ENCODE assay signal across 1 cellular context in the genomic region with DNA sequence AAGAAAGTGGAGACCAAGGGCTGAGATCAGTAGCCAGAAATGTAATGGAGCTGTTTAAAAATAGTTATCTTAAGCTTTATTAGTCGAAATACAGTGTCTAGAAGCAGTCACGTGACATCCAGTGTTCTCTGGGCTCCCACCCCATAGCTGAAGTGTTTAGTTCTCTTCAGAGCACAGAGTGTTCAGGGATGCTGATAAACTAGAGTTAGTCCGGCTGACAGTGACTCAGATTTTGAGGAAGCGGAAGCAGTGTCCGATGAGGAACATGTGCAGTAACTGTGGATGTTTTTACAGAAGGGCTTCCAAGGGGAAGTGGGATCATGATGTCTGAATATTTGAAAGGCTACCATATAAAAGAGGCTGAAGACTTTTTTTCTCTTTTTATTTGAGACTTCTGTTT.
A peak's percentile ranks its signal among the peaks of the same experiment; 100 is the strongest.
TF ChIP-seq lines count a peak whose summit lies in the region.

No MANE protein-coding gene starts in this region.

TF ChIP-seq in K562, 482 proteins besides CTCF, POLR2A, EP300 and RAD21 (continued from another document and continues in another):
- TF ChIP-seq HDAC1 (IDR thresholded peaks at IDR 0.05) = 0 out of 4 replicates have a peak, but pooled peaks of 1 of the 2 experiments have one; percentile 31
- TF ChIP-seq NR2C1 (IDR thresholded peaks at IDR 0.05) = peak; percentile 52
- no peak for TF ChIP-seq NR2C1 (tag; IDR thresholded peaks at IDR 0.05)
- TF ChIP-seq, protein P1, sequence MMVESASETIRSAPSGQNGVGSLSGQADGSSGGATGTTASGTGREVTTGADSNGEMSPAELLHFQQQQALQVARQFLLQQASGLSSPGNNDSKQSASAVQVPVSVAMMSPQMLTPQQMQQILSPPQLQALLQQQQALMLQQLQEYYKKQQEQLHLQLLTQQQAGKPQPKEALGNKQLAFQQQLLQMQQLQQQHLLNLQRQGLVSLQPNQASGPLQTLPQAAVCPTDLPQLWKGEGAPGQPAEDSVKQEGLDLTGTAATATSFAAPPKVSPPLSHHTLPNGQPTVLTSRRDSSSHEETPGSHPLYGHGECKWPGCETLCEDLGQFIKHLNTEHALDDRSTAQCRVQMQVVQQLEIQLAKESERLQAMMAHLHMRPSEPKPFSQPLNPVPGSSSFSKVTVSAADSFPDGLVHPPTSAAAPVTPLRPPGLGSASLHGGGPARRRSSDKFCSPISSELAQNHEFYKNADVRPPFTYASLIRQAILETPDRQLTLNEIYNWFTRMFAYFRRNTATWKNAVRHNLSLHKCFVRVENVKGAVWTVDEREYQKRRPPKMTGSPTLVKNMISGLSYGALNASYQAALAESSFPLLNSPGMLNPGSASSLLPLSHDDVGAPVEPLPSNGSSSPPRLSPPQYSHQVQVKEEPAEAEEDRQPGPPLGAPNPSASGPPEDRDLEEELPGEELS (CRISPR knock-in tag; IDR thresholded peaks at IDR 0.05; ENCODE audit: borderline replicate concordance) = no peak
- TF ChIP-seq, protein P2, sequence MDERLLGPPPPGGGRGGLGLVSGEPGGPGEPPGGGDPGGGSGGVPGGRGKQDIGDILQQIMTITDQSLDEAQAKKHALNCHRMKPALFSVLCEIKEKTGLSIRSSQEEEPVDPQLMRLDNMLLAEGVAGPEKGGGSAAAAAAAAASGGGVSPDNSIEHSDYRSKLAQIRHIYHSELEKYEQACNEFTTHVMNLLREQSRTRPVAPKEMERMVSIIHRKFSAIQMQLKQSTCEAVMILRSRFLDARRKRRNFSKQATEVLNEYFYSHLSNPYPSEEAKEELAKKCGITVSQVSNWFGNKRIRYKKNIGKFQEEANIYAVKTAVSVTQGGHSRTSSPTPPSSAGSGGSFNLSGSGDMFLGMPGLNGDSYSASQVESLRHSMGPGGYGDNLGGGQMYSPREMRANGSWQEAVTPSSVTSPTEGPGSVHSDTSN (CRISPR knock-in tag; IDR thresholded peaks at IDR 0.05; ENCODE audit: low read depth) = no peak
- TF ChIP-seq, protein P2 (tag; conservative IDR thresholded peaks at IDR 0.05; ENCODE audit: low read depth) = 0 out of 2 replicates have a peak, but pooled peaks have one; percentile 37
- TF ChIP-seq, protein P3, sequence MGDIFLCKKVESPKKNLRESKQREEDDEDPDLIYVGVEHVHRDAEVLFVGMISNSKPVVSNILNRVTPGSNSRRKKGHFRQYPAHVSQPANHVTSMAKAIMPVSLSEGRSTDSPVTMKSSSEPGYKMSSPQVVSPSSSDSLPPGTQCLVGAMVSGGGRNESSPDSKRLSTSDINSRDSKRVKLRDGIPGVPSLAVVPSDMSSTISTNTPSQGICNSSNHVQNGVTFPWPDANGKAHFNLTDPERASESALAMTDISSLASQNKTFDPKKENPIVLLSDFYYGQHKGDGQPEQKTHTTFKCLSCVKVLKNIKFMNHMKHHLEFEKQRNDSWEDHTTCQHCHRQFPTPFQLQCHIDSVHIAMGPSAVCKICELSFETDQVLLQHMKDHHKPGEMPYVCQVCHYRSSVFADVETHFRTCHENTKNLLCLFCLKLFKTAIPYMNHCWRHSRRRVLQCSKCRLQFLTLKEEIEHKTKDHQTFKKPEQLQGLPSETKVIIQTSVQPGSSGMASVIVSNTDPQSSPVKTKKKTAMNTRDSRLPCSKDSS (IDR thresholded peaks at IDR 0.05; ENCODE audit: low read depth, partially characterized antibody) = no peak
- TF ChIP-seq NONO (IDR thresholded peaks at IDR 0.05; ENCODE audit: low read depth in 2 of 2, low read length in 1 of 2) = no peak
- no peak for TF ChIP-seq ZNF197 (CRISPR knock-in tag; IDR thresholded peaks at IDR 0.05; ENCODE audit: low read depth)
- peak; percentile 35; the same call in 1 of the 2 replicates for TF ChIP-seq NFRKB (IDR thresholded peaks at IDR 0.05; ENCODE audit: low read depth)
- no peak for TF ChIP-seq KAT8 (IDR thresholded peaks at IDR 0.05; ENCODE audit: low read depth)
- TF ChIP-seq CREM (IDR thresholded peaks at IDR 0.05; ENCODE audit: low read depth) = peak; percentile 29; the same call in 1 of the 2 replicates
- no peak for TF ChIP-seq ZNF766 (CRISPR knock-in tag; conservative IDR thresholded peaks at IDR 0.05)
- no peak for TF ChIP-seq PYGO2 (tag; IDR thresholded peaks at IDR 0.05)
- TF ChIP-seq, protein P4, sequence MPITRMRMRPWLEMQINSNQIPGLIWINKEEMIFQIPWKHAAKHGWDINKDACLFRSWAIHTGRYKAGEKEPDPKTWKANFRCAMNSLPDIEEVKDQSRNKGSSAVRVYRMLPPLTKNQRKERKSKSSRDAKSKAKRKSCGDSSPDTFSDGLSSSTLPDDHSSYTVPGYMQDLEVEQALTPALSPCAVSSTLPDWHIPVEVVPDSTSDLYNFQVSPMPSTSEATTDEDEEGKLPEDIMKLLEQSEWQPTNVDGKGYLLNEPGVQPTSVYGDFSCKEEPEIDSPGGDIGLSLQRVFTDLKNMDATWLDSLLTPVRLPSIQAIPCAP (CRISPR knock-in tag; IDR thresholded peaks at IDR 0.05; ENCODE audit: borderline replicate concordance) = no peak
- TF ChIP-seq, protein P5, sequence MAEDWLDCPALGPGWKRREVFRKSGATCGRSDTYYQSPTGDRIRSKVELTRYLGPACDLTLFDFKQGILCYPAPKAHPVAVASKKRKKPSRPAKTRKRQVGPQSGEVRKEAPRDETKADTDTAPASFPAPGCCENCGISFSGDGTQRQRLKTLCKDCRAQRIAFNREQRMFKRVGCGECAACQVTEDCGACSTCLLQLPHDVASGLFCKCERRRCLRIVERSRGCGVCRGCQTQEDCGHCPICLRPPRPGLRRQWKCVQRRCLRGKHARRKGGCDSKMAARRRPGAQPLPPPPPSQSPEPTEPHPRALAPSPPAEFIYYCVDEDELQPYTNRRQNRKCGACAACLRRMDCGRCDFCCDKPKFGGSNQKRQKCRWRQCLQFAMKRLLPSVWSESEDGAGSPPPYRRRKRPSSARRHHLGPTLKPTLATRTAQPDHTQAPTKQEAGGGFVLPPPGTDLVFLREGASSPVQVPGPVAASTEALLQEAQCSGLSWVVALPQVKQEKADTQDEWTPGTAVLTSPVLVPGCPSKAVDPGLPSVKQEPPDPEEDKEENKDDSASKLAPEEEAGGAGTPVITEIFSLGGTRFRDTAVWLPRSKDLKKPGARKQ (CRISPR knock-in tag; IDR thresholded peaks at IDR 0.05) = no peak
- peak; percentile 41; the same call in 1 of the 2 replicates for TF ChIP-seq HDAC2 (IDR thresholded peaks at IDR 0.05)
- TF ChIP-seq, protein P6, sequence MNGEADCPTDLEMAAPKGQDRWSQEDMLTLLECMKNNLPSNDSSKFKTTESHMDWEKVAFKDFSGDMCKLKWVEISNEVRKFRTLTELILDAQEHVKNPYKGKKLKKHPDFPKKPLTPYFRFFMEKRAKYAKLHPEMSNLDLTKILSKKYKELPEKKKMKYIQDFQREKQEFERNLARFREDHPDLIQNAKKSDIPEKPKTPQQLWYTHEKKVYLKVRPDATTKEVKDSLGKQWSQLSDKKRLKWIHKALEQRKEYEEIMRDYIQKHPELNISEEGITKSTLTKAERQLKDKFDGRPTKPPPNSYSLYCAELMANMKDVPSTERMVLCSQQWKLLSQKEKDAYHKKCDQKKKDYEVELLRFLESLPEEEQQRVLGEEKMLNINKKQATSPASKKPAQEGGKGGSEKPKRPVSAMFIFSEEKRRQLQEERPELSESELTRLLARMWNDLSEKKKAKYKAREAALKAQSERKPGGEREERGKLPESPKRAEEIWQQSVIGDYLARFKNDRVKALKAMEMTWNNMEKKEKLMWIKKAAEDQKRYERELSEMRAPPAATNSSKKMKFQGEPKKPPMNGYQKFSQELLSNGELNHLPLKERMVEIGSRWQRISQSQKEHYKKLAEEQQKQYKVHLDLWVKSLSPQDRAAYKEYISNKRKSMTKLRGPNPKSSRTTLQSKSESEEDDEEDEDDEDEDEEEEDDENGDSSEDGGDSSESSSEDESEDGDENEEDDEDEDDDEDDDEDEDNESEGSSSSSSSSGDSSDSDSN (IDR thresholded peaks at IDR 0.05; ENCODE audit: borderline replicate concordance in 1 of 2, low read depth in 2 of 2, low read length in 2 of 2) = peak in 1 of 2 experiments; percentile 4; a peak in 1 of 4 replicates
- TF ChIP-seq ZFP30 (CRISPR knock-in tag; IDR thresholded peaks at IDR 0.05; ENCODE audit: borderline replicate concordance) = no peak
- no peak for TF ChIP-seq CEBPG (CRISPR knock-in tag; IDR thresholded peaks at IDR 0.05)
- TF ChIP-seq CEBPG (tag; conservative IDR thresholded peaks at IDR 0.05 in 1 of 2, IDR thresholded peaks at IDR 0.05 in 1 of 2) = no peak
- TF ChIP-seq SRSF1 (IDR thresholded peaks at IDR 0.05; ENCODE audit: low read depth, low read length) = no peak
- TF ChIP-seq, protein P7, sequence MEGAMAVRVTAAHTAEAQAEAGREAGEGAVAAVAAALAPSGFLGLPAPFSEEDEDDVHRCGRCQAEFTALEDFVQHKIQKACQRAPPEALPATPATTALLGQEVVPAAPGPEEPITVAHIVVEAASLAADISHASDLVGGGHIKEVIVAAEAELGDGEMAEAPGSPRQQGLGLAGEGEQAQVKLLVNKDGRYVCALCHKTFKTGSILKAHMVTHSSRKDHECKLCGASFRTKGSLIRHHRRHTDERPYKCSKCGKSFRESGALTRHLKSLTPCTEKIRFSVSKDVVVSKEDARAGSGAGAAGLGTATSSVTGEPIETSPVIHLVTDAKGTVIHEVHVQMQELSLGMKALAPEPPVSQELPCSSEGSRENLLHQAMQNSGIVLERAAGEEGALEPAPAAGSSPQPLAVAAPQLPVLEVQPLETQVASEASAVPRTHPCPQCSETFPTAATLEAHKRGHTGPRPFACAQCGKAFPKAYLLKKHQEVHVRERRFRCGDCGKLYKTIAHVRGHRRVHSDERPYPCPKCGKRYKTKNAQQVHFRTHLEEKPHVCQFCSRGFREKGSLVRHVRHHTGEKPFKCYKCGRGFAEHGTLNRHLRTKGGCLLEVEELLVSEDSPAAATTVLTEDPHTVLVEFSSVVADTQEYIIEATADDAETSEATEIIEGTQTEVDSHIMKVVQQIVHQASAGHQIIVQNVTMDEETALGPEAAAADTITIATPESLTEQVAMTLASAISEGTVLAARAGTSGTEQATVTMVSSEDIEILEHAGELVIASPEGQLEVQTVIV (CRISPR knock-in tag; IDR thresholded peaks at IDR 0.05; ENCODE audit: borderline replicate concordance) = no peak
- TF ChIP-seq, protein P8, sequence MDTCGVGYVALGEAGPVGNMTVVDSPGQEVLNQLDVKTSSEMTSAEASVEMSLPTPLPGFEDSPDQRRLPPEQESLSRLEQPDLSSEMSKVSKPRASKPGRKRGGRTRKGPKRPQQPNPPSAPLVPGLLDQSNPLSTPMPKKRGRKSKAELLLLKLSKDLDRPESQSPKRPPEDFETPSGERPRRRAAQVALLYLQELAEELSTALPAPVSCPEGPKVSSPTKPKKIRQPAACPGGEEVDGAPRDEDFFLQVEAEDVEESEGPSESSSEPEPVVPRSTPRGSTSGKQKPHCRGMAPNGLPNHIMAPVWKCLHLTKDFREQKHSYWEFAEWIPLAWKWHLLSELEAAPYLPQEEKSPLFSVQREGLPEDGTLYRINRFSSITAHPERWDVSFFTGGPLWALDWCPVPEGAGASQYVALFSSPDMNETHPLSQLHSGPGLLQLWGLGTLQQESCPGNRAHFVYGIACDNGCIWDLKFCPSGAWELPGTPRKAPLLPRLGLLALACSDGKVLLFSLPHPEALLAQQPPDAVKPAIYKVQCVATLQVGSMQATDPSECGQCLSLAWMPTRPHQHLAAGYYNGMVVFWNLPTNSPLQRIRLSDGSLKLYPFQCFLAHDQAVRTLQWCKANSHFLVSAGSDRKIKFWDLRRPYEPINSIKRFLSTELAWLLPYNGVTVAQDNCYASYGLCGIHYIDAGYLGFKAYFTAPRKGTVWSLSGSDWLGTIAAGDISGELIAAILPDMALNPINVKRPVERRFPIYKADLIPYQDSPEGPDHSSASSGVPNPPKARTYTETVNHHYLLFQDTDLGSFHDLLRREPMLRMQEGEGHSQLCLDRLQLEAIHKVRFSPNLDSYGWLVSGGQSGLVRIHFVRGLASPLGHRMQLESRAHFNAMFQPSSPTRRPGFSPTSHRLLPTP (IDR thresholded peaks at IDR 0.05; ENCODE audit: borderline replicate concordance, extremely low read depth, insufficient read length) = no peak
- TF ChIP-seq SMAD3 (CRISPR knock-in tag; conservative IDR thresholded peaks at IDR 0.05) = no peak
- TF ChIP-seq, protein P9, sequence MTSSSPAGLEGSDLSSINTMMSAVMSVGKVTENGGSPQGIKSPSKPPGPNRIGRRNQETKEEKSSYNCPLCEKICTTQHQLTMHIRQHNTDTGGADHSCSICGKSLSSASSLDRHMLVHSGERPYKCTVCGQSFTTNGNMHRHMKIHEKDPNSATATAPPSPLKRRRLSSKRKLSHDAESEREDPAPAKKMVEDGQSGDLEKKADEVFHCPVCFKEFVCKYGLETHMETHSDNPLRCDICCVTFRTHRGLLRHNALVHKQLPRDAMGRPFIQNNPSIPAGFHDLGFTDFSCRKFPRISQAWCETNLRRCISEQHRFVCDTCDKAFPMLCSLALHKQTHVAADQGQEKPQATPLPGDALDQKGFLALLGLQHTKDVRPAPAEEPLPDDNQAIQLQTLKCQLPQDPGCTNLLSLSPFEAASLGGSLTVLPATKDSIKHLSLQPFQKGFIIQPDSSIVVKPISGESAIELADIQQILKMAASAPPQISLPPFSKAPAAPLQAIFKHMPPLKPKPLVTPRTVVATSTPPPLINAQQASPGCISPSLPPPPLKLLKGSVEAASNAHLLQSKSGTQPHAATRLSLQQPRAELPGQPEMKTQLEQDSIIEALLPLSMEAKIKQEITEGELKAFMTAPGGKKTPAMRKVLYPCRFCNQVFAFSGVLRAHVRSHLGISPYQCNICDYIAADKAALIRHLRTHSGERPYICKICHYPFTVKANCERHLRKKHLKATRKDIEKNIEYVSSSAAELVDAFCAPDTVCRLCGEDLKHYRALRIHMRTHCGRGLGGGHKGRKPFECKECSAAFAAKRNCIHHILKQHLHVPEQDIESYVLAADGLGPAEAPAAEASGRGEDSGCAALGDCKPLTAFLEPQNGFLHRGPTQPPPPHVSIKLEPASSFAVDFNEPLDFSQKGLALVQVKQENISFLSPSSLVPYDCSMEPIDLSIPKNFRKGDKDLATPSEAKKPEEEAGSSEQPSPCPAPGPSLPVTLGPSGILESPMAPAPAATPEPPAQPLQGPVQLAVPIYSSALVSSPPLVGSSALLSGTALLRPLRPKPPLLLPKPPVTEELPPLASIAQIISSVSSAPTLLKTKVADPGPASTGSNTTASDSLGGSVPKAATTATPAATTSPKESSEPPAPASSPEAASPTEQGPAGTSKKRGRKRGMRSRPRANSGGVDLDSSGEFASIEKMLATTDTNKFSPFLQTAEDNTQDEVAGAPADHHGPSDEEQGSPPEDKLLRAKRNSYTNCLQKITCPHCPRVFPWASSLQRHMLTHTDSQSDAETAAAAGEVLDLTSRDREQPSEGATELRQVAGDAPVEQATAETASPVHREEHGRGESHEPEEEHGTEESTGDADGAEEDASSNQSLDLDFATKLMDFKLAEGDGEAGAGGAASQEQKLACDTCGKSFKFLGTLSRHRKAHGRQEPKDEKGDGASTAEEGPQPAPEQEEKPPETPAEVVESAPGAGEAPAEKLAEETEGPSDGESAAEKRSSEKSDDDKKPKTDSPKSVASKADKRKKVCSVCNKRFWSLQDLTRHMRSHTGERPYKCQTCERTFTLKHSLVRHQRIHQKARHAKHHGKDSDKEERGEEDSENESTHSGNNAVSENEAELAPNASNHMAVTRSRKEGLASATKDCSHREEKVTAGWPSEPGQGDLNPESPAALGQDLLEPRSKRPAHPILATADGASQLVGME (CRISPR knock-in tag; IDR thresholded peaks at IDR 0.05) = no peak
- TF ChIP-seq HDAC6 (IDR thresholded peaks at IDR 0.05; ENCODE audit: low read depth, low read length) = no peak
- TF ChIP-seq ZNF561 (CRISPR knock-in tag; conservative IDR thresholded peaks at IDR 0.05) = no peak
- TF ChIP-seq ZKSCAN3 (CRISPR knock-in tag; IDR thresholded peaks at IDR 0.05) = no peak
- no peak for TF ChIP-seq RNF2 (IDR thresholded peaks at IDR 0.05)
